Comparison of ENCODE assay signal across 20 cellular contexts in the genomic region with DNA sequence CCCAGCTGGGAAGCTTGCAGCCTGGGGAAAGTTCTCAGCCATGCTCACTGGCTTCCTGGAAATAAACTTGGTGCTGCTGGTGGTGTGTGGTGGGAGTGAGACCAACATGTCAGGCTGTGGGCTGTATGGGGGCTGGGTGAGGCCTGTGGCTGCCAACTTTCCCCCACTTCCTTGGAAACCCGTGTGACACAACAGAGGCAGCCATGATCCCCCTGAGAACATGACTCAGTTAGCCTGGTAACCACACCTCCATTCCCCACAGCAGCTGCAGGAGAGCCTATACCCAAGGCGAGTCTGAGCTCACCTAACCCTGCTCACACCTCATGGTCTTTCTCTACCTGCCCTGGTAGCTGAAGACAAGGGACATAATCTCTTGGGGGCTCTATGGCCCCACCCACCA.
A peak's percentile ranks its signal among the peaks of the same experiment; 100 is the strongest.
DNase-seq lines count a peak whose midpoint lies in the region; ATAC-seq, FAIRE-seq and TF ChIP-seq lines count a peak whose summit lies in the region.
"Had no signal": no experiment of that assay in that cellular context is flagged by ENCODE, and none has a peak within 500 bp of the region (broad histone marks: within the 10 kb centered on the region; RNA-seq: fewer than 3 reads in every experiment).

No MANE protein-coding gene starts in this region.

- H3K4me3 ChIP-seq in bronchial epithelial cell (ENCODE audit: low read depth, low read length) (no peak overlapping the region), heart right ventricle (no peak overlapping the region)
- H3K4me3 ChIP-seq: SK-N-MC had no signal

- no peak overlapping the region for H3K27ac ChIP-seq in heart right ventricle
- H3K27ac ChIP-seq: SK-N-MC had no signal

- WGBS in heart right ventricle, 2 donors: 76 to 84% methylated on average over 2 of the region's 2 CpGs

- DNase-seq in M059J (ENCODE audit: low read depth) (peak; percentile 36), bronchial epithelial cell (ENCODE audit: low read depth) (peak; percentile 49), iris pigment epithelial cell (ENCODE audit: low read depth) (peak; percentile 20), renal cortical epithelial cell (ENCODE audit: low read depth) (peak; percentile 1), NCI-H1417 treated with DMSO at 0.1 percent for 48 hours (lab: John Stamatoyannopoulos, UW) (no peak), heart right ventricle (no peak), HuH-7 (ENCODE audit: low spot score) (no peak)
- DNase-seq: ACHN, DMS79 treated with DMSO at 0.1 percent for 48 hours, HFFc6, Karpas-422, NCI-H1105, NCI-H1694 treated with DMSO at 0.1 percent for 48 hours, NCI-H510A, NCI-H774, OCI-M1, Right ventricle myocardium superior had no signal

- no peak for FAIRE-seq in bronchial epithelial cell (lab: Jason Lieb, UNC)
- FAIRE-seq: H54 had no signal

- TF ChIP-seq CTCF in bronchial epithelial cell (IDR thresholded peaks at IDR 0.05; ENCODE audit: insufficient read depth, low read length, severe bottlenecking) (no peak), heart right ventricle (IDR thresholded peaks at IDR 0.05) (no peak)

- no peaks in the 10 kb centered on the region for H3K4me1 ChIP-seq in heart right ventricle

- intact Hi-C loops in heart right ventricle (cut with DNase I): no loop called here

- H3K36me3 ChIP-seq in bronchial epithelial cell (ENCODE audit: control insufficient read depth, insufficient read depth, low read length) (no peaks in the 10 kb centered on the region), heart right ventricle (no peaks in the 10 kb centered on the region)

- H3K27me3 ChIP-seq in bronchial epithelial cell (ENCODE audit: control insufficient read depth, insufficient read depth, low read length): no peaks in the 10 kb centered on the region
- no peaks in the 10 kb centered on the region for H3K27me3 ChIP-seq in heart right ventricle

- ATAC-seq in heart right ventricle (no peak), HG03378 (IDR thresholded peaks at IDR 0.05; ENCODE audit: unreplicated experiment) (no peak)

- H3K9me3 ChIP-seq in heart right ventricle: peaks cover 0 to 51% (median 4%) of the 10 kb centered on the region in 11 donors

Comparison
In these comparisons a context has a peak if more than half of its experiments do, and no peak if none do; other contexts are left out.
1. DNase-seq: peak in M059J (single experiment), bronchial epithelial cell (single experiment), iris pigment epithelial cell (single experiment) and renal cortical epithelial cell (single experiment); none in NCI-H1417 treated with DMSO at 0.1 percent for 48 hours (single experiment), heart right ventricle (0 of 2) and HuH-7 (single experiment).